8 cellular contexts compared by ENCODE assay signal in genomic region chr16:2428051-2428786, GRCh38. TPM values are rescaled to one million over a fixed set of nuclear protein-coding genes. Genes with fewer than 3 reads are reported as not detected.
DNase-seq lines count a peak whose midpoint lies in the region; ATAC-seq and TF ChIP-seq lines count a peak whose summit lies in the region.

No MANE protein-coding gene starts in this region.

- peak; percentile 14 to 37 for ATAC-seq in right cardiac atrium

- in situ Hi-C loops in GM13977 (cut with MboI; ENCODE audit: low pct_unique_long_range_greater_than_20kb, low sequenced_read_pairs, unreplicated experiment) = loop anchor here (10.0 kb wide), 1 partner anchor 73 kb away; no protein-coding TSS in a partner anchor

- intact Hi-C loops in activated T-helper 2 cell treated with anti-CD3 and anti-CD28 coated beads, Interferon-gamma antibody, Interleukin-2, Interleukin-4, amounts not matched to agents 10 μg/mL and 5 μg/mL and 100 μg/mL, durations not matched to agents 14 hours and 24 hours and 36 hours (cut with micrococcal nuclease) = loop anchor here (2.0 to 5.0 kb wide), 3 partner anchors 85 to 161 kb away; partner anchors contain the start of genes ABCA3, ATP6V0C and RNPS1
- intact Hi-C loops in right cardiac atrium (cut with DNase I) = loop anchor here in 1 of 4 donors (5.0 kb wide), 2 partner anchors 74 to 86 kb away; partner anchors contain the start of gene ABCA3

- H3K36me3 Mint-ChIP-seq in IgD-negative memory B cell = no peaks in the 10 kb centered on the region
- peaks cover 29% of the 10 kb centered on the region for H3K36me3 Mint-ChIP-seq in activated T-helper 2 cell treated with anti-CD3 and anti-CD28 coated beads, Interferon-gamma antibody, Interleukin-2, Interleukin-4, amounts not matched to agents 10 μg/mL and 5 μg/mL and 100 μg/mL, durations not matched to agents 14 hours and 24 hours and 36 hours (ENCODE audit: low read depth)

- H3K4me3 ChIP-seq in right cardiac atrium (ENCODE audit: low read length) (peak overlapping the region; percentile 46), retinal pigment epithelial cell (ENCODE audit: low read length) (peak overlapping the region; percentile 62)

- H3K27ac Mint-ChIP-seq in IgD-negative memory B cell = peak overlapping the region in 1 of 3 donors; percentile 48
- peak overlapping the region; percentile 58 for H3K27ac Mint-ChIP-seq in activated T-helper 2 cell treated with anti-CD3 and anti-CD28 coated beads, Interferon-gamma antibody, Interleukin-2, Interleukin-4, amounts not matched to agents 10 μg/mL and 5 μg/mL and 100 μg/mL, durations not matched to agents 14 hours and 24 hours and 36 hours

- DNase-seq in AG08395 (ENCODE audit: low spot score) (peak; percentile 17), GM13977 (ENCODE audit: low spot score) (peak; percentile 57), right cardiac atrium (peak; percentile 35 to 72 (median 68)), retinal pigment epithelial cell (ENCODE audit: low read depth) (no peak), UCSD-AML1 (lab: John Stamatoyannopoulos, UW; ENCODE audit: unreplicated experiment) (no peak), kidney glomerular epithelial cell (lab: John Stamatoyannopoulos, UW) (no peak)
- no peak for DNase-seq in activated T-helper 2 cell treated with anti-CD3 and anti-CD28 coated beads, Interferon-gamma antibody, Interleukin-2, Interleukin-4, amounts not matched to agents 10 μg/mL and 5 μg/mL and 100 μg/mL, durations not matched to agents 14 hours and 24 hours and 36 hours (ENCODE audit: low spot score)

- H3K4me3 Mint-ChIP-seq in IgD-negative memory B cell = peak overlapping the region; percentile 80 to 95 (median 88)
- H3K4me3 Mint-ChIP-seq in activated T-helper 2 cell treated with anti-CD3 and anti-CD28 coated beads, Interferon-gamma antibody, Interleukin-2, Interleukin-4, amounts not matched to agents 10 μg/mL and 5 μg/mL and 100 μg/mL, durations not matched to agents 14 hours and 24 hours and 36 hours (ENCODE audit: low read depth) = peak overlapping the region; percentile 87

- H3K9me3 Mint-ChIP-seq in IgD-negative memory B cell = no peaks in the 10 kb centered on the region
- H3K9me3 Mint-ChIP-seq in activated T-helper 2 cell treated with anti-CD3 and anti-CD28 coated beads, Interferon-gamma antibody, Interleukin-2, Interleukin-4, amounts not matched to agents 10 μg/mL and 5 μg/mL and 100 μg/mL, durations not matched to agents 14 hours and 24 hours and 36 hours = no peaks in the 10 kb centered on the region

- H3K4me1 ChIP-seq in right cardiac atrium (ENCODE audit: control insufficient read depth, insufficient read depth, low read length) = peaks cover 4% of the 10 kb centered on the region

- WGBS in right cardiac atrium = 31% methylated on average over 28 of the region's 28 CpGs

- H3K27me3 ChIP-seq in right cardiac atrium (ENCODE audit: control insufficient read depth, insufficient read depth) = no peaks in the 10 kb centered on the region

- no peak overlapping the region for H3K27ac ChIP-seq in right cardiac atrium (ENCODE audit: low read length)

- no peaks in the 10 kb centered on the region for H3K27me3 Mint-ChIP-seq in IgD-negative memory B cell
- no peaks in the 10 kb centered on the region for H3K27me3 Mint-ChIP-seq in activated T-helper 2 cell treated with anti-CD3 and anti-CD28 coated beads, Interferon-gamma antibody, Interleukin-2, Interleukin-4, amounts not matched to agents 10 μg/mL and 5 μg/mL and 100 μg/mL, durations not matched to agents 14 hours and 24 hours and 36 hours (ENCODE audit: low read depth)

- TF ChIP-seq CTCF in GM13977 (IDR thresholded peaks at IDR 0.05; ENCODE audit: extremely low read depth, insufficient read depth, missing control alignments) (peak; percentile 45), retinal pigment epithelial cell (conservative IDR thresholded peaks at IDR 0.05; ENCODE audit: low read depth, low read length) (peak; percentile 33)

- peaks cover 9 to 15% (median 13%) of the 10 kb centered on the region in 3 donors for H3K4me1 Mint-ChIP-seq in IgD-negative memory B cell
- peaks cover 28% of the 10 kb centered on the region for H3K4me1 Mint-ChIP-seq in activated T-helper 2 cell treated with anti-CD3 and anti-CD28 coated beads, Interferon-gamma antibody, Interleukin-2, Interleukin-4, amounts not matched to agents 10 μg/mL and 5 μg/mL and 100 μg/mL, durations not matched to agents 14 hours and 24 hours and 36 hours (ENCODE audit: low read depth)

- H3K9me3 ChIP-seq in right cardiac atrium (ENCODE audit: control insufficient read depth, low read length) = no peaks in the 10 kb centered on the region

RNA-seq across cellular contexts. Expression of gene CCNF, which starts 1.0 kb away (rescaled TPM):
- polyA plus RNA-seq in IgD-negative memory B cell (5.6 TPM), right cardiac atrium (0.70 TPM)
- 48.4 and 48.9 TPM in 2 replicates for total RNA-seq in activated T-helper 2 cell treated with anti-CD3 and anti-CD28 coated beads, Interferon-gamma antibody, Interleukin-2, Interleukin-4, amounts not matched to agents 10 μg/mL and 5 μg/mL and 100 μg/mL, durations not matched to agents 14 hours and 24 hours and 36 hours
- total RNA-seq in right cardiac atrium = 1 to 10 TPM in 3 of 4 donors, under 1 TPM in 1; 0.78 to 1.9 (median 1.5) TPM

RNA-seq across cellular contexts. Expression of gene TEDC2, which starts 31.7 kb away (rescaled TPM):
- polyA plus RNA-seq in IgD-negative memory B cell (1.0 TPM), right cardiac atrium (1.5 TPM)
- total RNA-seq in activated T-helper 2 cell treated with anti-CD3 and anti-CD28 coated beads, Interferon-gamma antibody, Interleukin-2, Interleukin-4, amounts not matched to agents 10 μg/mL and 5 μg/mL and 100 μg/mL, durations not matched to agents 14 hours and 24 hours and 36 hours = 31.8 and 34.6 TPM in 2 replicates
- 1 to 10 TPM in 2 of 4 donors, under 1 TPM in 2; 0.58 to 2.2 (median 1.2) TPM for total RNA-seq in right cardiac atrium

RNA-seq across cellular contexts. Expression of gene NTN3, which starts 42.9 kb away (rescaled TPM):
- not detected for polyA plus RNA-seq in IgD-negative memory B cell
- total RNA-seq in activated T-helper 2 cell treated with anti-CD3 and anti-CD28 coated beads, Interferon-gamma antibody, Interleukin-2, Interleukin-4, amounts not matched to agents 10 μg/mL and 5 μg/mL and 100 μg/mL, durations not matched to agents 14 hours and 24 hours and 36 hours = 0.28 TPM in 1 of 2 replicates, not detected in the other
- total RNA-seq in right cardiac atrium = 1 to 10 TPM in 2 of 4 donors, under 1 TPM in 2; 0.50 to 1.8 (median 0.90) TPM
- 0.59 TPM for polyA plus RNA-seq in right cardiac atrium

RNA-seq across cellular contexts. Expression of gene TBC1D24, which starts 46.7 kb away (rescaled TPM):
- polyA plus RNA-seq in IgD-negative memory B cell (3.3 TPM), right cardiac atrium (5.7 TPM)
- total RNA-seq in activated T-helper 2 cell treated with anti-CD3 and anti-CD28 coated beads, Interferon-gamma antibody, Interleukin-2, Interleukin-4, amounts not matched to agents 10 μg/mL and 5 μg/mL and 100 μg/mL, durations not matched to agents 14 hours and 24 hours and 36 hours = 19.6 and 21.4 TPM in 2 replicates
- total RNA-seq in right cardiac atrium = 10 to 100 TPM; 11.6 to 15.5 (median 13.0) TPM

Comparison
In these comparisons a context has a peak if more than half of its experiments do, and no peak if none do; other contexts are left out.
1. DNase-seq: peak in AG08395 (single experiment), GM13977 (single experiment) and right cardiac atrium (3 of 3); none in activated T-helper 2 cell treated with anti-CD3 and anti-CD28 coated beads, Interferon-gamma antibody, Interleukin-2, Interleukin-4, amounts not matched to agents 10 μg/mL and 5 μg/mL and 100 μg/mL, durations not matched to agents 14 hours and 24 hours and 36 hours (single experiment), retinal pigment epithelial cell (single experiment), UCSD-AML1 (single experiment) and kidney glomerular epithelial cell (single experiment).
2. RNA of gene CCNF, which starts 1.0 kb away (total RNA-seq): 48.4 to 48.9 TPM in activated T-helper 2 cell treated with anti-CD3 and anti-CD28 coated beads, Interferon-gamma antibody, Interleukin-2, Interleukin-4, amounts not matched to agents 10 μg/mL and 5 μg/mL and 100 μg/mL, durations not matched to agents 14 hours and 24 hours and 36 hours; 0.78 to 1.9 TPM in right cardiac atrium; every median in the first group is over 10 times any median in the second.
3. RNA of gene TEDC2, which starts 31.7 kb away (total RNA-seq): 31.8 to 34.6 TPM in activated T-helper 2 cell treated with anti-CD3 and anti-CD28 coated beads, Interferon-gamma antibody, Interleukin-2, Interleukin-4, amounts not matched to agents 10 μg/mL and 5 μg/mL and 100 μg/mL, durations not matched to agents 14 hours and 24 hours and 36 hours; 0.58 to 2.2 TPM in right cardiac atrium; every median in the first group is over 10 times any median in the second.